In genomic region chr18:53147472-53147871, GRCh38 we compare ENCODE assay signal across 25 cellular contexts.
"Had no signal": no experiment of that assay in that cellular context is flagged by ENCODE, and none has a peak within 500 bp of the region (broad histone marks: within the 10 kb centered on the region; RNA-seq: fewer than 3 reads in every experiment).

No MANE protein-coding gene starts in this region.

- H3K36me3 ChIP-seq: neural progenitor cell, ovary, right lobe of liver, sigmoid colon, stomach, thoracic aorta, thyroid gland, tibial nerve, upper lobe of left lung, vagina had no signal

- H3K4me3 ChIP-seq: neural progenitor cell, ovary, psoas muscle, right lobe of liver, sigmoid colon, stomach, thoracic aorta, thyroid gland, tibial nerve, upper lobe of left lung, vagina had no signal

- H3K79me2 ChIP-seq: parathyroid adenoma had no signal

- DNase-seq: occipital lobe; ovary; posterior cingulate gyrus; psoas muscle; right cardiac atrium; right lobe of liver; sigmoid colon; small intestine; stimulated activated CD4-positive, alpha-beta T cell treated with anti-CD3 and anti-CD28 coated beads, Interleukin-15, amount 100 ng/mL, for 24 hours; stimulated activated CD4-positive, alpha-beta T cell treated with anti-CD3 and anti-CD28 coated beads, Interleukin-2, amount 100 ng/mL, for 24 hours; stimulated activated CD4-positive, alpha-beta T cell treated with anti-CD3 and anti-CD28 coated beads, Interleukin-2, amount 100 ng/mL, for 48 hours; stimulated activated CD4-positive, alpha-beta T cell treated with anti-CD3 and anti-CD28 coated beads, Interleukin-4, amount 100 ng/mL, for 24 hours; stimulated activated naive B cell treated with anti-CD40 and anti-IgM and Interleukin-4, amounts not matched to agents 10 μg/mL and 1 μg/mL and 100 μg/mL, for 72 hours; stimulated activated naive CD4-positive, alpha-beta T cell treated with Interleukin-2 at 50 U/mL for 16 hours; stomach; thyroid gland; trophoblast cell; upper lobe of left lung had no signal

- ATAC-seq: natural killer cell treated with Interleukin-12 subunit alpha and Interleukin-12 subunit beta and Interleukin-15 and Interleukin-18, amount 100 ng/mL, for 72 hours; psoas muscle; right cardiac atrium; right lobe of liver; stimulated activated effector memory CD8-positive, alpha-beta T cell treated with anti-CD3 and anti-CD28 coated beads, Interleukin-12 subunit alpha, Interleukin-12 subunit beta, amount 100 ng/mL, for 72 hours; stimulated activated naive B cell treated with anti-CD40 and anti-IgM and Interleukin-4, amounts not matched to agents 10 μg/mL and 1 μg/mL and 100 μg/mL, for 72 hours had no signal

- H3K27me3 ChIP-seq: neural progenitor cell, ovary, right lobe of liver, sigmoid colon, stomach, thyroid gland, tibial nerve, upper lobe of left lung, vagina had no signal

- H3K4me2 ChIP-seq: neural progenitor cell had no signal

- H3K27ac ChIP-seq: neural progenitor cell, ovary, parathyroid adenoma, psoas muscle, right lobe of liver, sigmoid colon, stomach, thoracic aorta, thyroid gland, tibial nerve, upper lobe of left lung, vagina had no signal

- H3K9me3 ChIP-seq: ovary, psoas muscle, right lobe of liver, sigmoid colon, stomach, thoracic aorta, thyroid gland, tibial nerve, upper lobe of left lung, vagina had no signal

- H2AFZ ChIP-seq: neural progenitor cell, parathyroid adenoma had no signal

- H3K9ac ChIP-seq: neural progenitor cell, parathyroid adenoma had no signal
